8 cellular contexts compared by ENCODE assay signal in the genomic region with DNA sequence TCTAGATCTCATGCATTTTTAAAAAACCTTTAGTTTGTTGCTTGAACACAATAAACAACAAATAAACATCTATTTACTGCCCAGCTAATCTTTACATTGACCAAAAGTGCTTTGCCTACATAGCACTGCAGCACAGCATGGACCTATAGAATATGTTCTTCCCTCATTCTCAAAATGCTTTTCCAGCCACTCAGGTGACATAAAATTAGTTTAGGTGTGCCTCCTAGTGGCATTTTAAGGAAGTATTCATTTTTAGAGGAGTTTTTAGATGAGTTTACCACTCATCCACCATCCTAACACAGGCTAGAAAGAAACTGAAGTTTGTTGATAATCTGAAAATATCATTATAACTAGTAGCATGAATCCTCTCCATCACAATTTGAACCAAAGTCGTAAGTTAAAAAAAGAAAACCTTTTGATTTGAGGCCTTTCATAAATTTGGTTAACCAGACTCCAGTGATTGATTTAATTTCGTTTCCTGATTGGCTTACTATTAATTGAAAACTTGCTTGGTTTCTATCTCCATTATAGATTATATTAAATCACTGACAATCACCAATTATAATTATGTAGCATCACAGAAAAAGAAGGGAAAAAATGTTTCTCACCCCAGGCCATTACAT. TPM values are rescaled to one million over a fixed set of nuclear protein-coding genes. Genes with fewer than 3 reads are reported as not detected.
DNase-seq lines count a peak whose midpoint lies in the region; ATAC-seq and TF ChIP-seq lines count a peak whose summit lies in the region.

No MANE protein-coding gene starts in this region.

- H3K36me3 ChIP-seq in RWPE2 (ENCODE audit: low read depth), result peaks cover 4% of the 10 kb centered on the region; the same call in 1 of the 2 replicates
- peaks cover 2 to 4% of the 10 kb centered on the region in 2 donors for H3K36me3 ChIP-seq in neuronal stem cell (replicated peaks in 1 of 2; ENCODE audit: control insufficient read depth in 2 of 2, insufficient read depth in 2 of 2, low read length in 2 of 2)

- no peaks in the 10 kb centered on the region for H3K36me3 Mint-ChIP-seq in glutamatergic neuron (ENCODE audit: unreplicated experiment)

- H3K79me1 ChIP-seq in neuronal stem cell (ENCODE audit: low read depth, low read length), result no peaks in the 10 kb centered on the region

- no peak overlapping the region for H2BK12ac ChIP-seq in neuronal stem cell (ENCODE audit: low read length)

- no peaks in the 10 kb centered on the region for H3K4me1 Mint-ChIP-seq in glutamatergic neuron (ENCODE audit: low read depth, unreplicated experiment)

- H3K9ac ChIP-seq in neuronal stem cell (ENCODE audit: low read depth, low read length, poor library complexity), result no peak overlapping the region

- no peaks in the 10 kb centered on the region for H3K27me3 Mint-ChIP-seq in glutamatergic neuron (ENCODE audit: unreplicated experiment)

- H3K4me3 ChIP-seq in RWPE2 (ENCODE audit: severe bottlenecking) (no peak overlapping the region), neuronal stem cell (ENCODE audit: low read length in 2 of 2) (no peak overlapping the region)

- no CpG with 5 or more reads among the region's 2 CpGs for WGBS in neuronal stem cell (ENCODE audit: extremely low coverage in 2 of 2, insufficient read length in 2 of 2, insufficient replicate concordance in 1 of 2), 2 donors

- no peak overlapping the region for H2AFZ ChIP-seq in neuronal stem cell (ENCODE audit: low read length)

- H2BK120ac ChIP-seq in neuronal stem cell (ENCODE audit: low read depth, low read length), result no peak overlapping the region

- no peaks in the 10 kb centered on the region for H3K9me3 Mint-ChIP-seq in glutamatergic neuron (ENCODE audit: unreplicated experiment)

- TF ChIP-seq CTCF in RWPE2 (IDR thresholded peaks at IDR 0.05; ENCODE audit: poor library complexity, severe bottlenecking) (peak; percentile 70), glutamatergic neuron (IDR thresholded peaks at IDR 0.05; ENCODE audit: partially characterized antibody, unreplicated experiment) (peak; percentile 69)

- no peak overlapping the region for H2AK5ac ChIP-seq in neuronal stem cell (ENCODE audit: low read depth, low read length)

- H4K8ac ChIP-seq in neuronal stem cell (ENCODE audit: low read depth, low read length), result no peak overlapping the region

- H3K27ac ChIP-seq in RWPE2 (ENCODE audit: poor library complexity, severe bottlenecking) (no peak overlapping the region), neuronal stem cell (replicated peaks; ENCODE audit: low read length) (no peak overlapping the region)

- no peak overlapping the region for H3K18ac ChIP-seq in neuronal stem cell (ENCODE audit: low read length)

- H3K9me3 ChIP-seq in RWPE2 (ENCODE audit: severe bottlenecking) (no peaks in the 10 kb centered on the region), neuronal stem cell (replicated peaks in 1 of 2; ENCODE audit: control insufficient read depth in 2 of 2, insufficient read depth in 1 of 2, low read depth in 1 of 2, low read length in 2 of 2) (no peaks in the 10 kb centered on the region)

- no peak overlapping the region for H3K27ac Mint-ChIP-seq in glutamatergic neuron (ENCODE audit: unreplicated experiment)

- H4K91ac ChIP-seq in neuronal stem cell (ENCODE audit: low read depth, low read length, poor library complexity), result no peak overlapping the region

- no peaks in the 10 kb centered on the region for H3K27me3 ChIP-seq in RWPE2 (ENCODE audit: insufficient read depth, poor library complexity, severe bottlenecking)
- no peaks in the 10 kb centered on the region for H3K27me3 ChIP-seq in neuronal stem cell (ENCODE audit: control insufficient read depth in 3 of 3, insufficient read depth in 3 of 3, low read depth in 1 of 3, low read length in 3 of 3)

- H3K4me3 Mint-ChIP-seq in glutamatergic neuron (ENCODE audit: unreplicated experiment), result no peak overlapping the region

- H3K4ac ChIP-seq in neuronal stem cell (ENCODE audit: low read length), result no peak overlapping the region

- no peak overlapping the region for H3K4me2 ChIP-seq in neuronal stem cell (ENCODE audit: insufficient read depth, low read length, poor library complexity, severe bottlenecking)

- ATAC-seq in RWPE2 (ENCODE audit: low read depth), result peak; percentile 49; the same call in 1 of the 3 replicates
- no peak for ATAC-seq in HG02642 (IDR thresholded peaks at IDR 0.05; ENCODE audit: poor library complexity, unreplicated experiment)

- DNase-seq in DMS114 treated with DMSO at 0.1 percent for 48 hours (lab: John Stamatoyannopoulos, UW; ENCODE audit: unreplicated experiment), result peak; percentile 9
- DNase-seq in HT-29 (ENCODE audit: low spot score), result peak; percentile 67
- no peak for DNase-seq in RWPE2 (ENCODE audit: low spot score)
- DNase-seq in glutamatergic neuron, result no peak
- no peak for DNase-seq in effector CD4-positive, alpha-beta T cell
- DNase-seq in GOT3 (lab: John Stamatoyannopoulos, UW), result no peak
- DNase-seq in neuronal stem cell (ENCODE audit: low spot score), result no peak

- H3K23ac ChIP-seq in neuronal stem cell (ENCODE audit: low read depth, low read length, poor library complexity), result no peak overlapping the region

- H2BK15ac ChIP-seq in neuronal stem cell (ENCODE audit: low read length), result no peak overlapping the region

- no peak overlapping the region for H3K14ac ChIP-seq in neuronal stem cell (ENCODE audit: low read length)

- H2BK5ac ChIP-seq in neuronal stem cell (ENCODE audit: low read length), result no peak overlapping the region

- H3K4me1 ChIP-seq in RWPE2 (ENCODE audit: insufficient read depth, poor library complexity, severe bottlenecking) (no peaks in the 10 kb centered on the region), neuronal stem cell (ENCODE audit: control insufficient read depth in 2 of 2, insufficient read depth in 1 of 2, low read depth in 1 of 2, low read length in 2 of 2) (peaks cover 0 to 3% of the 10 kb centered on the region in 2 donors)

RNA-seq across cellular contexts. Expression of a gene that starts 12.6 kb away (rescaled TPM):
- 4.1 TPM in 2 replicates for total RNA-seq in HT-29 (2014; rRNA removed; shearing (Covaris generic))
- 16.3 TPM for total RNA-seq in glutamatergic neuron (ENCODE audit: unreplicated experiment)
- 38.1 TPM for polyA plus RNA-seq in neuronal stem cell (2013, experiment 1 of 2)
- 39.9 TPM for polyA plus RNA-seq in neuronal stem cell (2013, experiment 2 of 2)

RNA-seq across cellular contexts. Expression of a gene that starts 25.2 kb away (rescaled TPM):
- total RNA-seq in HT-29 (2014; rRNA removed; shearing (Covaris generic)), result 0.33 and 3.3 TPM in 2 replicates
- total RNA-seq in glutamatergic neuron (ENCODE audit: unreplicated experiment), result not detected
- polyA plus RNA-seq in neuronal stem cell (2013, experiment 1 of 2), result 0.06 TPM
- 0.06 TPM for polyA plus RNA-seq in neuronal stem cell (2013, experiment 2 of 2)

Comparison
In these comparisons a context has a peak if more than half of its experiments do, and no peak if none do; other contexts are left out.
1. DNase-seq: peak in DMS114 treated with DMSO at 0.1 percent for 48 hours (single experiment) and HT-29 (single experiment); none in RWPE2 (single experiment), glutamatergic neuron (single experiment), effector CD4-positive, alpha-beta T cell (single experiment), GOT3 (single experiment) and neuronal stem cell (single experiment).